ENCODE assay signal across 20 cellular contexts in the genomic region with DNA sequence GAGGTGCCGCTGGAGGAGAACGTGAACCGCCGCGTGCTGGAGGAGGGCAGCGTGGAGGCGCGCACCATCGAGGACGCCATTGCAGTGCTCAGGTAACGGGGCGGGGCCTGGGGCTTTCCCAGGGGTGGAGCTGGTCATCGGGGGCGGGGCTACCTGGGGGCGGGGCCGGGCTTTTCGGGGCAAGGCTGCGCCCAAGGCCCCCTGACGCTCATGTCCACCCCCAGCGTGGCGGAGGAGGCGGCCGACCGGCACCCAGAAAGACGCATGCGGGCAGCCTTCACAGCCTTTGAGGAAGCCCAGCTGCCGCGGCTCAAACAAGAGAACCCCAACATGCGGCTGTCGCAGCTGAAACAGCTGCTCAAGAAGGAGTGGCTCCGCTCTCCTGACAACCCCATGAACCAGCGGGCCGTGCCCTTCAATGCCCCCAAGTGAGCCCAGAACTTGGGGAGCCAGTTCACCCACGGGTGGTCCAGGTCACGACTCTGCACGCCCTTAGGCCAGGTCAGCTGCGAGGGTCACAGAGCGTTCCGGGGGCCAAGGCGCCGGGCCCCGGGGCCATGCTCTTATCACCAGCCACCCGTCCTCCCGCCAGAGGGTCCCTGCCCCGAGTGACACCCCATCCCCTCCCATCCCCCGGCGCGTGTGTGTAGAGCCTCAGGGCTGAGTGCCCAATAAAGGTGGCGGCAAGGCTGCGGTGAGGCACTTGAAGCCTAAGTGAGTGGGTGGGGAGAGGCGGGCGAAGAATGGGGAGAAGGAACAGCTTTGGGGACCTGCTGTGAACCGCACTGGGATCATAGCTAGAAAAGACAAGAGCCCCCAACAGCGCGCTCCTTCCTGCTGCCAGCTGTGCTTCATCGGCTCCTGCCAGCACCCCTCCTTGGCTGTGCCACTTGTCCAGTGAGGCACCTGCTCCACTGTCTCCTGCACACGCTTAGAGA. TPM values are rescaled to one million over a fixed set of nuclear protein-coding genes. Genes with fewer than 3 reads are reported as not detected.
DNase-seq lines count a peak whose midpoint lies in the region; ATAC-seq, FAIRE-seq and TF ChIP-seq lines count a peak whose summit lies in the region.
"Had no signal": no experiment of that assay in that cellular context is flagged by ENCODE, and none has a peak within 500 bp of the region (broad histone marks: within the 10 kb centered on the region; RNA-seq: fewer than 3 reads in every experiment).

No MANE protein-coding gene starts in this region.

- H3K9me1 ChIP-seq in K562 (ENCODE audit: control insufficient read depth, insufficient read depth, low read length), result no peaks in the 10 kb centered on the region

- TF ChIP-seq POLR2A in K562 (conservative IDR thresholded peaks at IDR 0.05), result no peak

- H3K4me1 ChIP-seq in K562 (replicated peaks in 1 of 2; ENCODE audit: control insufficient read depth in 2 of 2, insufficient read depth in 2 of 2, low read length in 2 of 2), result peaks cover 33 to 53% of the 10 kb centered on the region in 2 experiments
- no peaks in the 10 kb centered on the region for H3K4me1 ChIP-seq in mesendoderm (ENCODE audit: control insufficient read depth, low read depth, low read length)

- H4K5ac ChIP-seq in mesendoderm (ENCODE audit: low read length), result no peak overlapping the region

- ATAC-seq in K562, result peak; percentile 84
- ATAC-seq: natural killer cell; stimulated activated memory B cell treated with anti-CD40 and anti-IgM and Interleukin-4, amounts not matched to agents 10 μg/mL and 1 μg/mL and 100 μg/mL, for 72 hours had no signal

- TSS peak; percentile 93 for BruUV-seq in K562 (replicated peaks; lab: Mats Ljungman, UMichigan)

- H3K27me3 ChIP-seq in AG04450 (ENCODE audit: control insufficient read depth, insufficient read depth, low read length) (no peaks in the 10 kb centered on the region), K562 (ENCODE audit: control insufficient read depth in 2 of 2, insufficient read depth in 2 of 2, low read length in 2 of 2) (no peaks in the 10 kb centered on the region), mesendoderm (ENCODE audit: insufficient read depth, low read length, poor library complexity) (no peaks in the 10 kb centered on the region)
- H3K27me3 ChIP-seq: Peyer's patch had no signal

- no peak overlapping the region for H2AK5ac ChIP-seq in mesendoderm (ENCODE audit: low read length)

- peak overlapping the region; percentile 39 for H3K27ac ChIP-seq in AG04450 (ENCODE audit: low read depth, low read length)
- H3K27ac ChIP-seq in K562 (ENCODE audit: extremely low read depth, low read depth, low read length), result peak overlapping the region; percentile 62
- no peak overlapping the region for H3K27ac ChIP-seq in mesendoderm (ENCODE audit: low read depth, low read length)
- H3K27ac ChIP-seq in substantia nigra (ENCODE audit: low read depth, low read length, poor library complexity, severe bottlenecking), result no peak overlapping the region
- H3K27ac ChIP-seq: KMS-11, Peyer's patch had no signal

- peak overlapping the region; percentile 78 for H3K4me2 ChIP-seq in K562 (ENCODE audit: insufficient read depth, low read length)
- no peak overlapping the region for H3K4me2 ChIP-seq in mesendoderm (ENCODE audit: low read length)
- H3K4me2 ChIP-seq: KMS-11, SK-N-SH had no signal

- POLR2A ChIA-PET in AG04450 (lab: Yijun Ruan, JAX) (interaction anchor here (1.1 kb wide), 1 partner anchor 11 kb away, joined by 3 read pairs; the partner anchor contains the start of gene CCDC124), K562 (lab: Yijun Ruan, JAX) (interaction anchor here (0.6 to 2.3 kb wide), 11 partner anchors 10 to 118 kb away, joined by 3 to 21 read pairs (median 4); partner anchors contain the start of gene CCDC124)

- no peaks in the 10 kb centered on the region for H4K20me1 ChIP-seq in K562 (replicated peaks; ENCODE audit: control insufficient read depth, insufficient read depth, low read length)

- H3K79me2 ChIP-seq in K562 (ENCODE audit: control insufficient read depth, insufficient read depth, low read length) (0 out of 3 replicates have a peak, but pooled peaks cover 3% of the 10 kb centered on the region), mesendoderm (ENCODE audit: control insufficient read depth, insufficient read depth, low read length) (no peaks in the 10 kb centered on the region)

- H3K79me1 ChIP-seq in mesendoderm (ENCODE audit: low read length), result no peaks in the 10 kb centered on the region

- H3K36me3 ChIP-seq in K562 (ENCODE audit: control insufficient read depth, insufficient read depth, low read length) (peaks cover 33% of the 10 kb centered on the region; the same call in 2 of the 3 replicates), mesendoderm (ENCODE audit: control insufficient read depth, insufficient read depth, low read length) (peaks cover 2% of the 10 kb centered on the region)

- H3K9ac ChIP-seq in K562 (ENCODE audit: insufficient read depth in 1 of 2, low read depth in 2 of 2, low read length in 2 of 2) (peak overlapping the region; percentile 56 to 93; a peak in 3 of 4 replicates), mesendoderm (ENCODE audit: low read length) (no peak overlapping the region)
- H3K9ac ChIP-seq: KMS-11, SK-N-SH had no signal

- 0 out of 2 replicates have a peak overlapping the region, but pooled peaks have one; percentile 14 for H2AFZ ChIP-seq in K562 (ENCODE audit: low read depth, low read length)

- no peak overlapping the region for H2BK5ac ChIP-seq in mesendoderm (ENCODE audit: low read length)

- DNase-seq in AG04450 (ENCODE audit: low read depth, low spot score), result no peak
- DNase-seq in HuH-7.5 (ENCODE audit: low spot score), result peak; percentile 14
- peak in 3 of 4 experiments; percentile 88 to 90 (median 89) for DNase-seq in K562 (ENCODE audit: extremely low read depth in 1 of 4, low spot score in 3 of 4)
- DNase-seq in mesendoderm, result peak; percentile 59
- DNase-seq in substantia nigra (lab: John Stamatoyannopoulos, UW), result no peak
- DNase-seq in Kasumi-1 (lab: John Stamatoyannopoulos, UW), result no peak
- no peak for DNase-seq in dedifferentiated amniotic fluid mesenchymal stem cell (ENCODE audit: extremely low spot score)
- DNase-seq in stimulated activated CD4-positive, alpha-beta T cell treated with anti-CD3 and anti-CD28 coated beads, Interleukin-2, amount 100 ng/mL, for 24 hours, result no peak
- DNase-seq: activated CD4-positive, alpha-beta T cell treated with anti-CD3 and anti-CD28 coated beads for 48 hours; activated CD8-positive, alpha-beta memory T cell treated with anti-CD3 and anti-CD28 coated beads, Interleukin-2, amount 50 U/mL, for 48 hours; activated gamma-delta T cell; central memory CD4-positive, alpha-beta T cell; effector CD8-positive, alpha-beta T cell; natural killer cell; NCI-H1092 treated with DMSO at 0.1 percent for 48 hours; SK-N-SH had no signal

- no peak overlapping the region for H2BK15ac ChIP-seq in mesendoderm (replicated peaks; ENCODE audit: low read depth)

- in situ Hi-C loops in K562 (cut with MboI), result loop anchor here (10.0 kb wide), 1 partner anchor 51 kb away; no protein-coding TSS in a partner anchor

- intact Hi-C loops in K562 (cut with micrococcal nuclease), result loop anchor here (10.0 kb wide), 1 partner anchor 211 kb away; the partner anchor contains the start of gene PIK3R2

- H3K9me3 ChIP-seq in AG04450 (ENCODE audit: control insufficient read depth, insufficient read depth, low read length) (no peaks in the 10 kb centered on the region; the same call in 1 of the 2 replicates), K562 (replicated peaks; ENCODE audit: control insufficient read depth, insufficient read depth, low read depth, low read length) (no peaks in the 10 kb centered on the region)
- H3K9me3 ChIP-seq: HAP-1, Peyer's patch, SK-N-SH had no signal

- 19% methylated on average over 41 of the region's 57 CpGs for WGBS in K562 (ENCODE audit: insufficient coverage, low coverage, missing lambda C conversion rate)
- no CpG with 5 or more reads among the region's 57 CpGs for WGBS in mesendoderm (ENCODE audit: extremely low coverage, insufficient coverage, low lambda C conversion rate)

- H2BK120ac ChIP-seq in mesendoderm (ENCODE audit: low read depth, low read length), result no peak overlapping the region

- no peak overlapping the region for H3K18ac ChIP-seq in mesendoderm (ENCODE audit: low read length)

- no peak for FAIRE-seq in K562 (lab: Jason Lieb, UNC)

- no peak for TF ChIP-seq EP300 in K562 (IDR thresholded peaks at IDR 0.05; ENCODE audit: low read length)

- H4K8ac ChIP-seq in mesendoderm (ENCODE audit: low read depth, low read length), result no peak overlapping the region

- no peak for TF ChIP-seq RAD21 in K562 (CRISPR knock-in tag; conservative IDR thresholded peaks at IDR 0.05 in 1 of 2, IDR thresholded peaks at IDR 0.05 in 1 of 2)

- CTCF ChIA-PET in AG04450 (lab: Charles Lee) (interaction anchor here (1.4 to 6.7 kb wide), 2 partner anchors 53 to 85 kb away, joined by 12 to 84 read pairs; no protein-coding TSS in a partner anchor), K562 (lab: Yijun Ruan, JAX; ENCODE audit: low intra/inter-chr PET ratio) (interaction anchor here (0.6 kb wide), 1 partner anchor 74 kb away, joined by 3 read pairs; no protein-coding TSS in a partner anchor)

- TF ChIP-seq CTCF in AG04450 (IDR thresholded peaks at IDR 0.05; ENCODE audit: low read depth, low read length) (no peak), K562 (IDR thresholded peaks at IDR 0.05 in 2 of 3, conservative IDR thresholded peaks at IDR 0.05 in 1 of 3; ENCODE audit: insufficient read depth in 2 of 3, low read depth in 1 of 3, low read length in 3 of 3) (no peak)

- H3K56ac ChIP-seq in mesendoderm (ENCODE audit: low read length), result no peak overlapping the region

- H3K4ac ChIP-seq in mesendoderm (ENCODE audit: low read depth, low read length), result no peak overlapping the region

- H3K4me3 ChIP-seq in AG04450 (ENCODE audit: low read depth, low read length) (no peak overlapping the region), K562 (peak overlapping the region; percentile 24), mesendoderm (ENCODE audit: low read length) (no peak overlapping the region)
- H3K4me3 ChIP-seq: HAP-1, Peyer's patch had no signal

- H3K23ac ChIP-seq in mesendoderm (ENCODE audit: low read length), result no peak overlapping the region

RNA-seq across cellular contexts. Expression of gene CCDC124, which starts 10.7 kb away (rescaled TPM):
- 36.0 and 40.9 TPM in 2 replicates for polyA plus RNA-seq in AG04450 (2011; rRNA removed)
- polyA minus RNA-seq in AG04450 (2011; rRNA and poly(A)+ RNA removed), result 8.1 and 8.6 TPM in 2 replicates
- total RNA-seq in K562 (2011; cell fraction: chromatin; rRNA removed; ENCODE audit: low replicate concordance), result 16.5 and 44.8 TPM in 2 replicates
- 48.6 and 53.7 TPM in 2 replicates for total RNA-seq in K562 (2011; cell fraction: nucleolus; rRNA removed)
- 28.2 and 35.4 TPM in 2 replicates for total RNA-seq in K562 (2011; cell fraction: nucleoplasm; rRNA removed)
- total RNA-seq in K562 (2014; rRNA removed), result 150 and 197 TPM in 2 replicates
- total RNA-seq in K562 (2014; rRNA removed; fragmentation: Illumina TruSeq; extraction: Trizol), result 4.1 and 5.8 TPM in 2 replicates
- total RNA-seq in K562 (2015; rRNA removed; fragmentation: Illumina TruSeq; extraction: Trizol), result 38.5 and 40.5 TPM in 2 replicates
- 145 and 149 TPM in 2 replicates for total RNA-seq in K562 (2021)
- 38.0 and 40.1 TPM in 2 replicates for polyA plus RNA-seq in K562 (2011; rRNA removed)
- polyA plus RNA-seq in K562 (2011; cell fraction: cytosol; rRNA removed), result 63.8 and 189 TPM in 2 replicates
- 31.4 and 62.8 TPM in 2 replicates for polyA plus RNA-seq in K562 (2011; cell fraction: nucleus; rRNA removed)
- 66.3 and 130 TPM in 2 replicates for polyA plus RNA-seq in K562 (2012)
- polyA plus RNA-seq in K562 (2014; fragmentation: Illumina TruSeq; extraction: Trizol), result 28.1 and 97.0 TPM in 2 replicates
- 10 to 100 TPM in 1 of 2 experiments, 1 to 10 TPM in 1; 6.6 to 19.4 TPM for polyA plus RNA-seq in K562 (2014; fragmentation: Nextera tagmentation; extraction: Ambion mirVana)
- polyA plus RNA-seq in K562 (2014; rRNA removed), result 213 and 234 TPM in 2 replicates
- 7.0 and 9.2 TPM in 2 replicates for polyA minus RNA-seq in K562 (2011; rRNA and poly(A)+ RNA removed)
- polyA minus RNA-seq in K562 (2011; cell fraction: cytosol; rRNA and poly(A)+ RNA removed), result 24.4 and 37.9 TPM in 2 replicates
- polyA minus RNA-seq in K562 (2011; cell fraction: nucleus; rRNA and poly(A)+ RNA removed), result 10.2 and 13.8 TPM in 2 replicates
- polyA plus RNA-seq in mesendoderm (2013, experiment 1 of 2), result 77.3 TPM
- 80.4 TPM for polyA plus RNA-seq in mesendoderm (2013, experiment 2 of 2)

RNA-seq across cellular contexts. Expression of gene KCNN1, which starts 23.4 kb away (rescaled TPM):
- polyA plus RNA-seq in AG04450 (2011; rRNA removed) (0.05 and 0.07 TPM in 2 replicates), K562 (2011; rRNA removed) (1.4 and 2.9 TPM in 2 replicates), K562 (2014; fragmentation: Illumina TruSeq; extraction: Trizol) (0.25 and 1.1 TPM in 2 replicates), K562 (2014; fragmentation: Nextera tagmentation; extraction: Ambion mirVana) (under 1 TPM; 0.01 to 0.04 TPM), K562 (2014; rRNA removed) (1.3 and 3.2 TPM in 2 replicates)
- not detected in 2 replicates for polyA minus RNA-seq in AG04450 (2011; rRNA and poly(A)+ RNA removed)
- total RNA-seq in K562 (2011; cell fraction: chromatin; rRNA removed; ENCODE audit: low replicate concordance), result 1.2 and 3.6 TPM in 2 replicates
- total RNA-seq in K562 (2011; cell fraction: nucleolus; rRNA removed), result 2.8 TPM in 2 replicates
- total RNA-seq in K562 (2011; cell fraction: nucleoplasm; rRNA removed), result 1.5 and 2.7 TPM in 2 replicates
- total RNA-seq in K562 (2014; rRNA removed) (1.4 and 5.2 TPM in 2 replicates), K562 (2014; rRNA removed; fragmentation: Illumina TruSeq; extraction: Trizol) (0.22 and 0.33 TPM in 2 replicates), K562 (2015; rRNA removed; fragmentation: Illumina TruSeq; extraction: Trizol) (0.72 and 0.98 TPM in 2 replicates), K562 (2021) (4.7 and 6.2 TPM in 2 replicates)
- 4.5 and 7.9 TPM in 2 replicates for polyA plus RNA-seq in K562 (2011; cell fraction: cytosol; rRNA removed)
- 2.2 and 3.5 TPM in 2 replicates for polyA plus RNA-seq in K562 (2011; cell fraction: nucleus; rRNA removed)
- 2.7 and 5.0 TPM in 2 replicates for polyA plus RNA-seq in K562 (2012)
- polyA minus RNA-seq in K562 (2011; rRNA and poly(A)+ RNA removed), result 1.2 and 1.5 TPM in 2 replicates
- 3.6 and 4.8 TPM in 2 replicates for polyA minus RNA-seq in K562 (2011; cell fraction: cytosol; rRNA and poly(A)+ RNA removed)
- polyA minus RNA-seq in K562 (2011; cell fraction: nucleus; rRNA and poly(A)+ RNA removed), result 2.2 and 2.4 TPM in 2 replicates
- polyA plus RNA-seq in mesendoderm (2013, experiment 1 of 2), result 1.3 TPM
- 1.1 TPM for polyA plus RNA-seq in mesendoderm (2013, experiment 2 of 2)
- total RNA-seq: natural killer cell, Peyer's patch had no signal

Comparison
In these comparisons a context has a peak if more than half of its experiments do, and no peak if none do; other contexts are left out.
1. DNase-seq: peak in HuH-7.5 (single experiment), K562 (3 of 4) and mesendoderm (single experiment); none in AG04450 (single experiment), substantia nigra (0 of 49), Kasumi-1 (0 of 2), dedifferentiated amniotic fluid mesenchymal stem cell (single experiment) and stimulated activated CD4-positive, alpha-beta T cell treated with anti-CD3 and anti-CD28 coated beads, Interleukin-2, amount 100 ng/mL, for 24 hours (0 of 2).
2. H3K27ac ChIP-seq: peak in AG04450 (single experiment) and K562 (single experiment); none in mesendoderm (single experiment) and substantia nigra (single experiment).